8 cellular contexts compared by ENCODE assay signal in genomic region chr2:61178603-61179545, GRCh38. TPM values are rescaled to one million over a fixed set of nuclear protein-coding genes. Genes with fewer than 3 reads are reported as not detected.
DNase-seq lines count a peak whose midpoint lies in the region; ATAC-seq, FAIRE-seq and TF ChIP-seq lines count a peak whose summit lies in the region.

No MANE protein-coding gene starts in this region.

- no peaks in the 10 kb centered on the region for H3K9me2 ChIP-seq in GM23338 (ENCODE audit: insufficient read depth)

- H3K4me2 ChIP-seq in A549 (peak overlapping the region; percentile 89), GM23338 (peak overlapping the region; percentile 92)

- TF ChIP-seq CTCF in A549 (IDR thresholded peaks at IDR 0.05) (no peak), GM23338 (conservative IDR thresholded peaks at IDR 0.05; ENCODE audit: low read depth in 2 of 2) (no peak), liver (IDR thresholded peaks at IDR 0.05; ENCODE audit: low read depth, low read length, missing input control) (no peak), vagina (IDR thresholded peaks at IDR 0.05) (no peak)

- H2AFZ ChIP-seq in GM23338: no peak overlapping the region

- peaks cover 29% of the 10 kb centered on the region for H3K4me1 Mint-ChIP-seq in GM23338

- POLR2A ChIA-PET in A549 (lab: Yijun Ruan, JAX): interaction anchor here (0.5 to 2.8 kb wide), 6 partner anchors 9 to 973 kb away, joined by 3 to 16 read pairs (median 6); partner anchors contain the start of gene C2orf74

- H3K79me2 ChIP-seq in GM23338 (replicated peaks; ENCODE audit: insufficient read depth): peaks cover 13% of the 10 kb centered on the region

- no peak for TF ChIP-seq EP300 in A549 (IDR thresholded peaks at IDR 0.05)

- H3K9ac ChIP-seq in adipocyte (ENCODE audit: low read length) (peak overlapping the region; percentile 94), liver (ENCODE audit: low read depth in 1 of 2, low read length in 2 of 2) (peak overlapping the region in 1 of 2 donors; percentile 82)

- H3K4me3 ChIP-seq in A549 (peak overlapping the region; percentile 82; the same call in 2 of the 3 replicates), GM23338 (peak overlapping the region; percentile 77), adipocyte (ENCODE audit: low read length) (peak overlapping the region; percentile 87), liver (ENCODE audit: low read depth in 1 of 3, low read length in 3 of 3) (peak overlapping the region in 2 of 3 donors; percentile 16 to 55), vagina (peak overlapping the region; percentile 76 to 98)

- CTCF ChIA-PET in A549 (lab: Yijun Ruan, JAX): interaction anchor here (0.6 to 1.6 kb wide), 3 partner anchors 13 to 614 kb away, joined by 3 to 5 read pairs (median 4); no protein-coding TSS in a partner anchor

- H3K27me3 Mint-ChIP-seq in GM23338 (ENCODE audit: insufficient read depth, low read depth, poor library complexity): peaks cover 14% of the 10 kb centered on the region

- intact Hi-C loops in vagina (cut with DNase I): loop anchor here (10.0 kb wide), 1 partner anchor 294 kb away; the partner anchor contains the start of gene REL

- H3K9me3 ChIP-seq in A549 (no peaks in the 10 kb centered on the region), adipocyte (ENCODE audit: control insufficient read depth, low read length) (no peaks in the 10 kb centered on the region), liver (ENCODE audit: control insufficient read depth in 4 of 4, low read length in 3 of 4) (no peaks in the 10 kb centered on the region), vagina (no peaks in the 10 kb centered on the region)

- no peak for FAIRE-seq in A549 (lab: Jason Lieb, UNC)

- DNase-seq in A549 (ENCODE audit: low read depth in 1 of 2, low spot score in 1 of 2) (no peak), GM23338 (ENCODE audit: low spot score) (no peak), adipocyte (ENCODE audit: low read depth) (no peak), vagina (ENCODE audit: extremely low spot score in 2 of 2) (no peak), amniotic stem cell (lab: John Stamatoyannopoulos, UW) (no peak), SIG-M5 treated with dmso at 0.1 percent for 504 hours (lab: John Stamatoyannopoulos, UW; ENCODE audit: unreplicated experiment) (no peak)

- no peak for ATAC-seq in A549
- ATAC-seq in GM23338: no peak
- ATAC-seq in HG02840 (IDR thresholded peaks at IDR 0.05; ENCODE audit: low FRiP score, unreplicated experiment): no peak

- no peaks in the 10 kb centered on the region for H3K9me3 Mint-ChIP-seq in GM23338

- H3K4me3 Mint-ChIP-seq in GM23338: peak overlapping the region; percentile 85

- WGBS in A549 (ENCODE audit: missing lambda C conversion rate): 95% methylated on average over 22 of the region's 22 CpGs
- 92% methylated on average over 22 of the region's 22 CpGs for WGBS in liver

- no peak overlapping the region for H3K27ac Mint-ChIP-seq in GM23338

- H3K4me1 ChIP-seq in A549 (peaks cover 34% of the 10 kb centered on the region), GM23338 (ENCODE audit: insufficient read depth) (peaks cover 15% of the 10 kb centered on the region; the same call in 1 of the 2 replicates), adipocyte (ENCODE audit: control insufficient read depth, insufficient read depth, low read length) (peaks cover 53% of the 10 kb centered on the region), liver (ENCODE audit: control insufficient read depth in 4 of 4, insufficient read depth in 4 of 4, low read length in 3 of 4) (peaks cover 3 to 39% (median 21%) of the 10 kb centered on the region in 4 donors), vagina (peaks cover 49% of the 10 kb centered on the region)

- H3K27me3 ChIP-seq in GM23338 (ENCODE audit: insufficient read depth) (peaks cover 14% of the 10 kb centered on the region), adipocyte (replicated peaks; ENCODE audit: control insufficient read depth, insufficient read depth, low read length) (no peaks in the 10 kb centered on the region), liver (ENCODE audit: control insufficient read depth in 4 of 4, insufficient read depth in 4 of 4, low read length in 3 of 4) (no peaks in the 10 kb centered on the region), vagina (no peaks in the 10 kb centered on the region)

- TF ChIP-seq POLR2A in A549 (IDR thresholded peaks at IDR 0.05; ENCODE audit: low read length) (no peak; the same call in 1 of the 2 replicates), vagina (IDR thresholded peaks at IDR 0.05) (no peak)

- TF ChIP-seq RAD21 in A549 (conservative IDR thresholded peaks at IDR 0.05 in 1 of 2, IDR thresholded peaks at IDR 0.05 in 1 of 2) (no peak), liver (IDR thresholded peaks at IDR 0.05) (no peak)

- H3F3A ChIP-seq in GM23338 (replicated peaks; ENCODE audit: low read depth): 0 out of 2 replicates have a peak, but pooled peaks cover 9% of the 10 kb centered on the region

- H4K20me1 ChIP-seq in GM23338 (replicated peaks; ENCODE audit: insufficient read depth): peaks cover 8% of the 10 kb centered on the region

- H3K27ac ChIP-seq in A549: peak overlapping the region in 1 of 2 experiments; percentile 95; a peak in 4 of 6 replicates
- H3K27ac ChIP-seq in GM23338 (ENCODE audit: low read depth): no peak overlapping the region
- H3K27ac ChIP-seq in liver (ENCODE audit: low read depth in 1 of 2, low read length in 2 of 2): peak overlapping the region in 1 of 2 donors; percentile 98
- peak overlapping the region; percentile 100 for H3K27ac ChIP-seq in vagina

- H3K36me3 Mint-ChIP-seq in GM23338 (ENCODE audit: low read depth): peaks cover 43% of the 10 kb centered on the region

- peaks cover 11% of the 10 kb centered on the region for H3K36me3 ChIP-seq in GM23338 (ENCODE audit: insufficient read depth)
- H3K36me3 ChIP-seq in adipocyte (ENCODE audit: control insufficient read depth, insufficient read depth, low read length, severe bottlenecking): peaks cover 25% of the 10 kb centered on the region
- peaks cover 2 to 42% (median 26%) of the 10 kb centered on the region in 4 donors for H3K36me3 ChIP-seq in liver (ENCODE audit: control insufficient read depth in 4 of 4, insufficient read depth in 3 of 4, low read depth in 1 of 4, low read length in 3 of 4)
- H3K36me3 ChIP-seq in vagina: peaks cover 0 to 36% of the 10 kb centered on the region in 2 donors

TF ChIP-seq in A549, 52 proteins besides CTCF, POLR2A, EP300 and RAD21:
- TF ChIP-seq POLR2AphosphoS2 (conservative IDR thresholded peaks at IDR 0.05; ENCODE audit: low read length) (no peak), RFX5 (IDR thresholded peaks at IDR 0.05) (no peak), SMC3 (IDR thresholded peaks at IDR 0.05) (no peak), HEYL (CRISPR knock-in tag; IDR thresholded peaks at IDR 0.05) (no peak), JUN (IDR thresholded peaks at IDR 0.05) (0 out of 5 replicates have a peak, but pooled peaks of 1 of the 2 experiments have one; percentile 21)

TF ChIP-seq in GM23338, 12 proteins besides CTCF, POLR2A, EP300 and RAD21 (continues in another document):
- TF ChIP-seq EZH2phosphoT487 (IDR thresholded peaks at IDR 0.05; ENCODE audit: unreplicated experiment) (no peak), POLR2AphosphoS5 (IDR thresholded peaks at IDR 0.05; ENCODE audit: low read depth) (no peak)

TF ChIP-seq in liver, 16 proteins besides CTCF, POLR2A, EP300 and RAD21 (continues in another document):
- no peak for TF ChIP-seq NR2F2 (IDR thresholded peaks at IDR 0.05)
- TF ChIP-seq TAF1 (conservative IDR thresholded peaks at IDR 0.05): no peak
- no peak for TF ChIP-seq YY1 (IDR thresholded peaks at IDR 0.05)
- TF ChIP-seq JUND (IDR thresholded peaks at IDR 0.05): no peak
- no peak for TF ChIP-seq HNF4A (conservative IDR thresholded peaks at IDR 0.05)
- TF ChIP-seq RXRA (IDR thresholded peaks at IDR 0.05): no peak
- no peak for TF ChIP-seq FOXA1 (IDR thresholded peaks at IDR 0.05)
- no peak for TF ChIP-seq SP1 (IDR thresholded peaks at IDR 0.05)
- TF ChIP-seq MAX (IDR thresholded peaks at IDR 0.05): no peak
- no peak for TF ChIP-seq GABPA (IDR thresholded peaks at IDR 0.05 in 1 of 2, conservative IDR thresholded peaks at IDR 0.05 in 1 of 2)
- TF ChIP-seq HNF4G (IDR thresholded peaks at IDR 0.05): no peak
- no peak for TF ChIP-seq REST (IDR thresholded peaks at IDR 0.05)

RNA-seq across cellular contexts. Expression of gene C2orf74, which starts 16.9 kb away (rescaled TPM):
- polyA plus RNA-seq in A549 (2011; rRNA removed) (32.5 and 47.8 TPM in 2 replicates), A549 (2017; fragmentation: RNase III; extraction: RNeasy Plus Mini Kit Qiagen cat#74134 plus additional on column Dnase treatment) (41.8 to 44.5 TPM (median 43.6 TPM) in 3 replicates), GM23338 (2016; fragmentation: Nextera tagmentation; extraction: Ambion mirVana) (18.2 and 21.5 TPM in 2 replicates), liver (10 to 100 TPM in 1 of 2 donors, 1 to 10 TPM in 1; 7.6 to 23.3 TPM)
- 14.8 and 18.7 TPM in 2 replicates for polyA plus RNA-seq in A549 (2012; cell fraction: cytosol; rRNA removed)
- polyA plus RNA-seq in A549 (2012; cell fraction: nucleus; rRNA removed): 2.4 and 4.4 TPM in 2 replicates
- polyA minus RNA-seq in A549 (2011; rRNA and poly(A)+ RNA removed): 6.8 and 7.5 TPM in 2 replicates
- 4.3 and 5.7 TPM in 2 replicates for total RNA-seq in GM23338 (2014; rRNA removed; shearing (Covaris generic))
- total RNA-seq in liver (1 to 10 TPM; 3.5 to 3.6 TPM), vagina (8.8 TPM)

Comparison
In these comparisons a context has a peak if more than half of its experiments do, and no peak if none do; other contexts are left out.
1. H3K4me3 ChIP-seq: peak in every context shown above with its lines; median percentile 87 in adipocyte; 87 in vagina; 82 in A549; 77 in GM23338; 36 in liver.